Comparison of ENCODE assay signal across 14 cellular contexts in genomic region chr6:36668601-36669390, GRCh38. TPM values are rescaled to one million over a fixed set of nuclear protein-coding genes. Genes with fewer than 3 reads are reported as not detected.
"Had no signal": no experiment of that assay in that cellular context is flagged by ENCODE, and none has a peak within 500 bp of the region (broad histone marks: within the 10 kb centered on the region; RNA-seq: fewer than 3 reads in every experiment).

No MANE protein-coding gene starts in this region.

- H3K4me1 ChIP-seq: colonic mucosa had no signal

- H3K9me3 ChIP-seq: colonic mucosa, esophagus squamous epithelium, heart left ventricle, spleen, suprapubic skin had no signal

- DNase-seq: activated naive CD4-positive, alpha-beta T cell treated with Interleukin-2 at 50 U/mL for 16 hours; caudate nucleus; colonic mucosa; esophagus squamous epithelium; foreskin keratinocyte; heart left ventricle; mammary epithelial cell; right cardiac atrium; spleen; stimulated activated CD4-positive, alpha-beta T cell treated with anti-CD3 and anti-CD28 coated beads, Interleukin-1b, Interleukin-23, amount 100 ng/mL, for 48 hours; stimulated activated naive CD4-positive, alpha-beta T cell; SW 1271; T1000 had no signal

- H3K36me3 ChIP-seq: colonic mucosa, esophagus squamous epithelium, heart left ventricle, spleen, suprapubic skin had no signal

- H3K27me3 ChIP-seq: colonic mucosa, esophagus squamous epithelium, foreskin keratinocyte, heart left ventricle, spleen, suprapubic skin had no signal

- H3K27ac ChIP-seq: colonic mucosa, esophagus squamous epithelium, foreskin keratinocyte, heart left ventricle, spleen, suprapubic skin had no signal

- H3K4me3 ChIP-seq: colonic mucosa, esophagus squamous epithelium, heart left ventricle, spleen, suprapubic skin had no signal

RNA-seq across cellular contexts. Expression of gene RAB44, which starts 28.8 kb away (rescaled TPM):
- total RNA-seq: foreskin keratinocyte had no signal
- polyA plus RNA-seq: right cardiac atrium had no signal
